In genomic region chr22:30843245-30843644, GRCh38 we compare ENCODE assay signal across 26 cellular contexts.
DNase-seq lines count a peak whose midpoint lies in the region; ATAC-seq and TF ChIP-seq lines count a peak whose summit lies in the region.
"Had no signal": no experiment of that assay in that cellular context is flagged by ENCODE, and none has a peak within 500 bp of the region (broad histone marks: within the 10 kb centered on the region; RNA-seq: fewer than 3 reads in every experiment).

No MANE protein-coding gene starts in this region.

- H3K4me1 ChIP-seq in upper lobe of right lung = no peaks in the 10 kb centered on the region
- H3K4me1 ChIP-seq: Peyer's patch had no signal

- TF ChIP-seq CTCF in upper lobe of right lung (IDR thresholded peaks at IDR 0.05) = no peak

- H3K27me3 ChIP-seq in upper lobe of right lung = no peaks in the 10 kb centered on the region
- H3K27me3 ChIP-seq: Peyer's patch had no signal

- no peak overlapping the region for H3K4me3 ChIP-seq in upper lobe of right lung
- H3K4me3 ChIP-seq: GM23248, Peyer's patch, smooth muscle cell had no signal

- no peaks in the 10 kb centered on the region for H3K9me3 ChIP-seq in upper lobe of right lung
- H3K9me3 ChIP-seq: Peyer's patch had no signal

- H3K27ac ChIP-seq in upper lobe of right lung = no peak overlapping the region
- H3K27ac ChIP-seq: GM23248, Peyer's patch had no signal

- intact Hi-C loops in upper lobe of right lung (cut with DNase I) = no loop called here

- no peaks in the 10 kb centered on the region for H3K36me3 ChIP-seq in upper lobe of right lung
- H3K36me3 ChIP-seq: Peyer's patch had no signal

- peak; percentile 88 for DNase-seq in LHCN-M2 (ENCODE audit: low read depth)
- peak; percentile 70 for DNase-seq in amniotic epithelial cell (ENCODE audit: low read depth)
- peak; percentile 55 for DNase-seq in iris pigment epithelial cell (ENCODE audit: low read depth)
- peak; percentile 3 for DNase-seq in upper lobe of right lung
- no peak for DNase-seq in stimulated activated CD4-positive, alpha-beta T cell treated with anti-CD3 and anti-CD28 coated beads, Interleukin-12 subunit alpha, Interleukin-12 subunit beta, amount 100 ng/mL, for 4 hours
- DNase-seq: activated CD4-positive, alpha-beta T cell treated with anti-CD3 and anti-CD28 coated beads for 36 hours; activated naive CD4-positive, alpha-beta T cell treated with anti-CD3 and anti-CD28 coated beads for 36 hours; activated T-cell treated with anti-CD3 and anti-CD28 coated beads, Interleukin-2, amount 50 U/mL, for 24 hours; amygdala; CD4-positive, CD25-positive, alpha-beta regulatory T cell; DMS 273 treated with DMSO at 0.1 percent for 48 hours; GDM1; glutamatergic neuron; GM23248; mesendoderm; MM.1S; naive thymus-derived CD4-positive, alpha-beta T cell; NCI-H1436 treated with DMSO at 0.1 percent for 48 hours; NCI-H2107; nucleus accumbens; stimulated activated CD4-positive, alpha-beta T cell treated with anti-CD3 and anti-CD28 coated beads, Interleukin-2, amount 100 ng/mL, for 48 hours had no signal

- no peak for ATAC-seq in upper lobe of right lung
- ATAC-seq in GM19324 (IDR thresholded peaks at IDR 0.05; ENCODE audit: low FRiP score, unreplicated experiment) = no peak
- no peak for ATAC-seq in HG03571 (IDR thresholded peaks at IDR 0.05; ENCODE audit: unreplicated experiment)
- ATAC-seq: activated CD4-positive, alpha-beta T cell treated with anti-CD3 and anti-CD28 coated beads for 36 hours; naive thymus-derived CD4-positive, alpha-beta T cell; stimulated activated effector memory CD8-positive, alpha-beta T cell treated with anti-CD3 and anti-CD28 coated beads, Interleukin-12 subunit alpha, Interleukin-12 subunit beta, amount 100 ng/mL, for 72 hours had no signal
